ENCODE assay signal across 7 cellular contexts in the genomic region with DNA sequence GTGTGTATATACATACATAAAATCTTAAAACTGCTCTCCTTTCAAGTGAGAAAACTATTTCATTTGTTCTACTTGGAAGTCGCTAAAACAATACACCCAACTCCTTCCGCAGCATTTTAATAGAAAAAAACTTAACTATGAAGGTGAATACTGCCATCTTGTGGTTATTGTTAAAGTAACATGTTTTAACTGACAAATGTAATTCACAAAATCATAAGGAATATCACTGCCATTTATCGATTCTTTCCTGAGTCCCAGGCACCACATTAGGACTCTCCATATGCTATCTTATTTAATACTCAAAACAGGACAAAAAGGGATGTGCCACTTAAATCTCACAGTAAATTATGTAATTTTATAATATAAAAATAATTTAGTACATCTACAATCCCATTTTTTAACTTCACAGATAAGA.
DNase-seq lines count a peak whose midpoint lies in the region; ATAC-seq and TF ChIP-seq lines count a peak whose summit lies in the region.

No MANE protein-coding gene starts in this region.

- H3K36me3 ChIP-seq in PC-3 (ENCODE audit: low read depth, low read length) = no peaks in the 10 kb centered on the region

- H3K9me2 ChIP-seq in PC-3 (replicated peaks; ENCODE audit: low read length) = no peaks in the 10 kb centered on the region

- in situ Hi-C loops in KBM-7 (cut with MboI; ENCODE audit: low pct_unique_long_range_greater_than_20kb, low sequenced_read_pairs) = no loop called here

- intact Hi-C loops in PC-3 (cut with micrococcal nuclease) = loop anchor here (1.0 to 5.0 kb wide), 3 partner anchors 465 to 1698 kb away; no protein-coding TSS in a partner anchor

- H3K4me2 ChIP-seq in PC-3 (ENCODE audit: low read length) = 0 out of 2 replicates have a peak overlapping the region, but pooled peaks have one; percentile 10

- H3K9me3 ChIP-seq in PC-3 (ENCODE audit: low read length) = no peaks in the 10 kb centered on the region

- no TSS peak for BruUV-seq in PC-3 (replicated peaks; lab: Mats Ljungman, UMichigan)

- H3K9ac ChIP-seq in PC-3 (ENCODE audit: low read length) = no peak overlapping the region

- TF ChIP-seq CTCF in GM10248 (IDR thresholded peaks at IDR 0.05; ENCODE audit: control extremely low read depth, extremely low read depth, low read depth, missing control alignments) (peak; percentile 44), PC-3 (conservative IDR thresholded peaks at IDR 0.05; ENCODE audit: low read depth, low read length) (peak; percentile 66)

- TF ChIP-seq POLR2A in erythroblast (IDR thresholded peaks at IDR 0.05; ENCODE audit: low read length) = no peak

- H3K27ac ChIP-seq in PC-3 (ENCODE audit: low read length) = no peak overlapping the region

- H3K4me1 ChIP-seq in PC-3 (ENCODE audit: insufficient read depth, low read length) = no peaks in the 10 kb centered on the region

- CTCF ChIA-PET in GM10248 (lab: Yijun Ruan, JAX) (interaction anchor here (0.6 to 5.4 kb wide), 9 partner anchors 9 to 1701 kb away, joined by 3 to 23 read pairs (median 8); no protein-coding TSS in a partner anchor), PC-3 (lab: Charles Lee) (no interaction called here)

- peak; percentile 17 for DNase-seq in GM10248 (ENCODE audit: extremely low spot score)
- peak; percentile 61 for DNase-seq in KBM-7
- DNase-seq in PC-3 = peak; percentile 63
- peak; percentile 34 to 54 for DNase-seq in erythroblast (lab: John Stamatoyannopoulos, UW)
- DNase-seq in pons (ENCODE audit: low spot score) = peak; percentile 73
- DNase-seq in islet precursor cell = no peak
- DNase-seq in stimulated activated CD4-positive, alpha-beta T cell treated with anti-CD3 and anti-CD28 coated beads, Interleukin-4, amount 100 ng/mL, for 24 hours = no peak

- H2AFZ ChIP-seq in PC-3 (ENCODE audit: low read length) = no peak overlapping the region

- H3K27me3 ChIP-seq in PC-3 (ENCODE audit: low read length) = peaks cover 40% of the 10 kb centered on the region

- POLR2A ChIA-PET in GM10248 (lab: Yijun Ruan, JAX) = no interaction called here
- POLR2A ChIA-PET in PC-3 (lab: Charles Lee; ENCODE audit: unreplicated experiment) = no interaction called here

- H3K79me2 ChIP-seq in PC-3 (ENCODE audit: low read length) = no peaks in the 10 kb centered on the region

- H3F3A ChIP-seq in PC-3 (ENCODE audit: low read length, unreplicated experiment) = no peaks in the 10 kb centered on the region

- no peaks in the 10 kb centered on the region for H4K20me1 ChIP-seq in PC-3 (ENCODE audit: low read length)

- peak; percentile 35 for ATAC-seq in PC-3

- H3K4me3 ChIP-seq in PC-3 (ENCODE audit: low read length) = no peak overlapping the region

Comparison
In these comparisons a context has a peak if more than half of its experiments do, and no peak if none do; other contexts are left out.
1. DNase-seq: peak in GM10248 (single experiment), KBM-7 (single experiment), PC-3 (single experiment), erythroblast (2 of 2) and pons (single experiment); none in islet precursor cell (single experiment) and stimulated activated CD4-positive, alpha-beta T cell treated with anti-CD3 and anti-CD28 coated beads, Interleukin-4, amount 100 ng/mL, for 24 hours (single experiment).